ENCODE assay signal across 17 cellular contexts in the genomic region with DNA sequence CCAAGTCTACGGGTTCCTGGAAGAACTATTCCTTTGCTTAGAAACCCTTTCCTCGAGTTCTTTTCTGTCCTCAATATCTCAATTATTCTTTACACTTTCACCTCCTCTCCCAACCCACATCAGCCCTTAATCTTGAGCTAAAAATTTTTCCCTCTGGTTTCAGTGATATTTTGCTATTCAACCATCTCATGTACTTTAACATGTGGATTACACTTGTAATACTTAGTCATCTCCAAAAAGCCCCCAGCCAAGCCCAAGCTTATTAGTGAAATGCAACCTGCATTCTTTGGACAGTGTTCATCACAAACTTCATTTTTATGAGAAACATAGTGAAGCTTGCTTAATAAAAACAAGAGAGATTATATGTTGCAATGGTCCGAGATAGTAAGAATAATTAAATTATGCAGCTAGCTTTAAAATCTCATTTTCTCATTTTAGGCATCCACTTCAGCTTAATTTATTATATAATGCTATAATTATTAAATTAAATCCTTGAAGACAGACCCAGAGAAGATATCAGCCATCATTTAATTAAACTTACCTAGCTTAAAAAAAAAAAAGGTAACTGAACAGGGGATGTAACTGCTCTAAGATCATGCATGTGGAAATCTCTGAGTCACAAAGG.
DNase-seq lines count a peak whose midpoint lies in the region; ATAC-seq and TF ChIP-seq lines count a peak whose summit lies in the region.
"Had no signal": no experiment of that assay in that cellular context is flagged by ENCODE, and none has a peak within 500 bp of the region (broad histone marks: within the 10 kb centered on the region; RNA-seq: fewer than 3 reads in every experiment).

No MANE protein-coding gene starts in this region.

- no peak overlapping the region for H3K23ac ChIP-seq in mesenchymal stem cell (ENCODE audit: low read length in 2 of 2)

- H3K79me1 ChIP-seq in mesenchymal stem cell (replicated peaks; ENCODE audit: low read length, poor library complexity, severe bottlenecking) = no peaks in the 10 kb centered on the region

- no peak overlapping the region for H3K4me3 ChIP-seq in RWPE2 (ENCODE audit: severe bottlenecking)
- H3K4me3 ChIP-seq in parathyroid adenoma (ENCODE audit: low read depth, low read length) = no peak overlapping the region
- H3K4me3 ChIP-seq in smooth muscle cell = no peak overlapping the region
- H3K4me3 ChIP-seq in mesenchymal stem cell (ENCODE audit: insufficient read depth in 1 of 2, low read depth in 1 of 2, low read length in 2 of 2) = no peak overlapping the region
- H3K4me3 ChIP-seq: K562, SJSA1 had no signal

- no peak overlapping the region for H3K14ac ChIP-seq in mesenchymal stem cell (ENCODE audit: low read length in 2 of 2)

- no peak overlapping the region for H2BK15ac ChIP-seq in mesenchymal stem cell (ENCODE audit: low read depth, poor library complexity, severe bottlenecking)

- H2AK5ac ChIP-seq in mesenchymal stem cell (ENCODE audit: low read length, severe bottlenecking) = no peak overlapping the region

- H3K18ac ChIP-seq in mesenchymal stem cell (ENCODE audit: low read depth in 1 of 2, low read length in 2 of 2) = no peak overlapping the region

- H4K91ac ChIP-seq in mesenchymal stem cell (ENCODE audit: low read length) = no peak overlapping the region

- no peaks in the 10 kb centered on the region for H3K79me2 ChIP-seq in parathyroid adenoma
- H3K79me2 ChIP-seq in smooth muscle cell (ENCODE audit: low read depth) = no peaks in the 10 kb centered on the region

- H3K4ac ChIP-seq in mesenchymal stem cell (ENCODE audit: low read depth in 1 of 2, low read length in 2 of 2) = no peak overlapping the region

- H3K9me3 ChIP-seq in RWPE2 (ENCODE audit: severe bottlenecking) (no peaks in the 10 kb centered on the region), parathyroid adenoma (ENCODE audit: control insufficient read depth, low read length) (no peaks in the 10 kb centered on the region), smooth muscle cell (replicated peaks; ENCODE audit: low read depth) (no peaks in the 10 kb centered on the region), mesenchymal stem cell (ENCODE audit: control insufficient read depth, low read length) (no peaks in the 10 kb centered on the region)
- H3K9me3 ChIP-seq: SJSA1 had no signal

- DNase-seq in ELR (ENCODE audit: low read depth) (peak; percentile 79), RWPE2 (ENCODE audit: low spot score) (no peak), fibroblast of gingiva (ENCODE audit: low read depth) (peak; percentile 74), smooth muscle cell (lab: John Stamatoyannopoulos, UW; ENCODE audit: unreplicated experiment) (no peak), NCI-H146 (lab: John Stamatoyannopoulos, UW) (no peak), mesenchymal stem cell (no peak)
- DNase-seq: activated T-cell treated with anti-CD3 and anti-CD28 coated beads, Interleukin-2, amount 50 U/mL, for 48 hours; aorta; DND-41; NCI-H1417 treated with DMSO at 0.1 percent for 48 hours; NCI-H510A; nucleus accumbens; stimulated activated CD4-positive, alpha-beta T cell treated with anti-CD3 and anti-CD28 coated beads, Interleukin-12 subunit alpha, Interleukin-12 subunit beta, amount 100 ng/mL, for 4 hours had no signal

- no peak overlapping the region for H2BK120ac ChIP-seq in mesenchymal stem cell (ENCODE audit: low read depth, low read length)

- H3K27ac ChIP-seq in RWPE2 (ENCODE audit: poor library complexity, severe bottlenecking) (no peak overlapping the region), parathyroid adenoma (peak overlapping the region; percentile 74), smooth muscle cell (ENCODE audit: low read depth) (no peak overlapping the region), mesenchymal stem cell (ENCODE audit: low read length, poor library complexity, severe bottlenecking) (no peak overlapping the region)
- H3K27ac ChIP-seq: SJSA1 had no signal

- H3K4me2 ChIP-seq in parathyroid adenoma (ENCODE audit: low read length) = no peak overlapping the region
- no peak overlapping the region for H3K4me2 ChIP-seq in smooth muscle cell
- H3K4me2 ChIP-seq in mesenchymal stem cell (ENCODE audit: low read length, poor library complexity, severe bottlenecking) = no peak overlapping the region

- no peak for TF ChIP-seq CTCF in RWPE2 (IDR thresholded peaks at IDR 0.05; ENCODE audit: poor library complexity, severe bottlenecking)
- no peak for TF ChIP-seq CTCF in parathyroid adenoma (IDR thresholded peaks at IDR 0.05)
- TF ChIP-seq CTCF in smooth muscle cell (IDR thresholded peaks at IDR 0.05; ENCODE audit: borderline replicate concordance, insufficient read depth, poor library complexity, severe bottlenecking) = no peak

- H3F3A ChIP-seq in smooth muscle cell (ENCODE audit: low read depth) = no peaks in the 10 kb centered on the region

- no peak overlapping the region for H2BK5ac ChIP-seq in mesenchymal stem cell (ENCODE audit: low read depth, low read length, poor library complexity, severe bottlenecking)

- H3K27me3 ChIP-seq in RWPE2 (ENCODE audit: insufficient read depth, poor library complexity, severe bottlenecking) (no peaks in the 10 kb centered on the region), parathyroid adenoma (ENCODE audit: control insufficient read depth, insufficient read depth, low read length) (no peaks in the 10 kb centered on the region), smooth muscle cell (ENCODE audit: low read depth) (no peaks in the 10 kb centered on the region), mesenchymal stem cell (ENCODE audit: control insufficient read depth in 1 of 2, insufficient read depth in 1 of 2, low read length in 2 of 2) (no peaks in the 10 kb centered on the region)
- H3K27me3 ChIP-seq: SJSA1 had no signal

- H2BK12ac ChIP-seq in mesenchymal stem cell (ENCODE audit: low read length in 2 of 2) = no peak overlapping the region

- H3K4me1 ChIP-seq in RWPE2 (ENCODE audit: insufficient read depth, poor library complexity, severe bottlenecking) (no peaks in the 10 kb centered on the region), parathyroid adenoma (peaks cover 21% of the 10 kb centered on the region), smooth muscle cell (ENCODE audit: low read depth) (no peaks in the 10 kb centered on the region), mesenchymal stem cell (ENCODE audit: control insufficient read depth, insufficient read depth, low read depth, low read length) (peaks cover 2% of the 10 kb centered on the region)

- H4K20me1 ChIP-seq in smooth muscle cell (ENCODE audit: low read depth) = no peaks in the 10 kb centered on the region

- H3K36me3 ChIP-seq in RWPE2 (ENCODE audit: low read depth) (no peaks in the 10 kb centered on the region), parathyroid adenoma (ENCODE audit: control insufficient read depth, insufficient read depth, low read length) (no peaks in the 10 kb centered on the region), smooth muscle cell (ENCODE audit: low read depth) (no peaks in the 10 kb centered on the region), mesenchymal stem cell (ENCODE audit: control insufficient read depth in 1 of 2, insufficient read depth in 2 of 2, low read depth in 1 of 2, low read length in 2 of 2) (no peaks in the 10 kb centered on the region)
- H3K36me3 ChIP-seq: SJSA1 had no signal

- ATAC-seq in RWPE2 (ENCODE audit: low read depth) = peak; percentile 81
- ATAC-seq in HG02870 (IDR thresholded peaks at IDR 0.05; ENCODE audit: unreplicated experiment) = no peak
- ATAC-seq: K562 had no signal

- no peak overlapping the region for H2AFZ ChIP-seq in parathyroid adenoma
- no peak overlapping the region for H2AFZ ChIP-seq in smooth muscle cell (ENCODE audit: low read depth)
- H2AFZ ChIP-seq in mesenchymal stem cell (ENCODE audit: low read depth, low read length) = no peak overlapping the region

- no peak overlapping the region for H4K8ac ChIP-seq in mesenchymal stem cell (ENCODE audit: low read length)

- WGBS in smooth muscle cell (ENCODE audit: low lambda C conversion rate) = 60% methylated on average over 3 of the region's 3 CpGs
- WGBS in mesenchymal stem cell = 96% methylated on average over 2 of the region's 3 CpGs

- H3K9ac ChIP-seq in parathyroid adenoma (no peak overlapping the region), smooth muscle cell (ENCODE audit: low read depth) (no peak overlapping the region), mesenchymal stem cell (ENCODE audit: low read length) (no peak overlapping the region)

Comparison
In these comparisons a context has a peak if more than half of its experiments do, and no peak if none do; other contexts are left out.
1. DNase-seq: peak in ELR (single experiment) and fibroblast of gingiva (single experiment); none in RWPE2 (single experiment), smooth muscle cell (single experiment), NCI-H146 (single experiment) and mesenchymal stem cell (single experiment).